Comparison of ENCODE assay signal across 7 cellular contexts in the genomic region with DNA sequence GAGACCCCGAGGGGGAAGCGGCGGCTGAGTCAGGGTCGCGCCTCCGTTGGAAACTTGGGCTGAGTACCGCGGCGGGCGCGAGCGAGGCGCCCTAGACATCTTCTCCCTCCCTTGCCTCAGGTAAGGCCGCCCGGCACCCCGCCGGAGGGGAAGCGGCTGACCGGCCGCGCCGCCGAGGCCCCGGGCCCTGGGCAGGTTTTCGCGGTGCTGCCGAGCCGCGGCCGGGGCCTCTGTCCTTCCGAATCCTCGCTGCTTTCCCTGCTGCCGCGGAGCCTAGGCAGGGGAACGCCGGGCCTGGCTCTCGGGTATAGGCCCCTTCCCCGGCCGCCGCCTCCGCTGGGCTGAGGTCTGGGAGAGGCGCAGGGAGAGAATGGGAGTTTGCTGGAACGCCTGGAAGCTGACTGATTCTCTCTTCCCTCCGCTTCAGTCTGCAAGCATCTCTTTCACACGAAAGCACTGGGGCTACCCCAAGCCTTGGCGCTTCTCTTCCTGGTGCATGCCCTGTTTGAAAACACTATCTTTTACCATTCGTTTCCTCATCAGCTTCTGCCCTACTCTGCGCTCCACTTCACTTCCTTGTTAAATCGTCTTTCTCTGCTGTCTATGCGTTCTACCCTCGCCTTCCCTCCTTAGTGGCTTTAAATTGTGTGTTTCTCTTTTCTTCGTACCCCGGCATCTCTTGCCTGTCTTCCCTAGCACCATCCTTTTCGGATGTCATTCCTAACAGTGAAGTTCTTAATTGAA. TPM values are rescaled to one million over a fixed set of nuclear protein-coding genes. Genes with fewer than 3 reads are reported as not detected.
DNase-seq lines count a peak whose midpoint lies in the region; ATAC-seq and TF ChIP-seq lines count a peak whose summit lies in the region.

No MANE protein-coding gene starts in this region.

- peaks cover 2% of the 10 kb centered on the region for H3K36me3 Mint-ChIP-seq in endodermal cell (ENCODE audit: low read depth)
- H3K36me3 Mint-ChIP-seq in stimulated activated naive CD8-positive, alpha-beta T cell treated with anti-CD3 and anti-CD28 coated beads, Interleukin-15, Interleukin-2, amounts not matched to agents 100 ng/mL and 50 ng/mL, for 24 hours (ENCODE audit: low read depth), result peaks cover 11% of the 10 kb centered on the region

- DNase-seq in GM10266 (ENCODE audit: extremely low spot score), result peak; percentile 57
- peak; percentile 61 for DNase-seq in NCI-H2171 treated with DMSO at 0.1 percent for 48 hours (lab: John Stamatoyannopoulos, UW)
- peak; percentile 41 to 50 for DNase-seq in activated CD4-positive, alpha-beta T cell treated with anti-CD3 and anti-CD28 coated beads, Interleukin-2, amount 50 U/mL, for 48 hours
- peak; percentile 80 for DNase-seq in endodermal cell
- DNase-seq in mesendoderm, result peak; percentile 70

- H3K4me3 ChIP-seq in endodermal cell (ENCODE audit: low read length) (peak overlapping the region; percentile 98), mesendoderm (ENCODE audit: low read length) (peak overlapping the region; percentile 74)

- no peak overlapping the region for H2BK15ac ChIP-seq in mesendoderm (replicated peaks; ENCODE audit: low read depth)

- no peak overlapping the region for H2BK120ac ChIP-seq in mesendoderm (ENCODE audit: low read depth, low read length)

- H3K4me2 ChIP-seq in mesendoderm (ENCODE audit: low read length), result peak overlapping the region; percentile 36

- H3K9me3 Mint-ChIP-seq in endodermal cell, result peaks cover 10% of the 10 kb centered on the region
- H3K9me3 Mint-ChIP-seq in stimulated activated naive CD8-positive, alpha-beta T cell treated with anti-CD3 and anti-CD28 coated beads, Interleukin-15, Interleukin-2, amounts not matched to agents 100 ng/mL and 50 ng/mL, for 24 hours, result peaks cover 3% of the 10 kb centered on the region

- H3K4ac ChIP-seq in mesendoderm (ENCODE audit: low read depth, low read length), result peak overlapping the region; percentile 73

- WGBS in endodermal cell (ENCODE audit: insufficient coverage in 1 of 2, insufficient read length in 1 of 2), 2 experiments, result 0 to 1% methylated on average over 14 to 54 of the region's 54 CpGs
- WGBS in mesendoderm (ENCODE audit: extremely low coverage, insufficient coverage, low lambda C conversion rate), result no CpG with 5 or more reads among the region's 54 CpGs

- peak overlapping the region; percentile 83 for H3K23ac ChIP-seq in mesendoderm (ENCODE audit: low read length)

- peak overlapping the region; percentile 99 for H3K18ac ChIP-seq in mesendoderm (ENCODE audit: low read length)

- H3K27ac ChIP-seq in endodermal cell (ENCODE audit: low read depth, low read length) (peak overlapping the region; percentile 58), mesendoderm (ENCODE audit: low read depth, low read length) (peak overlapping the region; percentile 91)

- H4K5ac ChIP-seq in mesendoderm (ENCODE audit: low read length), result no peak overlapping the region

- H2BK5ac ChIP-seq in mesendoderm (ENCODE audit: low read length), result no peak overlapping the region

- no peaks in the 10 kb centered on the region for H3K79me1 ChIP-seq in mesendoderm (ENCODE audit: low read length)

- no peaks in the 10 kb centered on the region for H3K27me3 ChIP-seq in endodermal cell (ENCODE audit: control insufficient read depth, insufficient read depth, low read length, poor library complexity, severe bottlenecking)
- H3K27me3 ChIP-seq in mesendoderm (ENCODE audit: insufficient read depth, low read length, poor library complexity), result no peaks in the 10 kb centered on the region

- peaks cover 18% of the 10 kb centered on the region for H3K4me1 Mint-ChIP-seq in endodermal cell
- peaks cover 46% of the 10 kb centered on the region for H3K4me1 Mint-ChIP-seq in stimulated activated naive CD8-positive, alpha-beta T cell treated with anti-CD3 and anti-CD28 coated beads, Interleukin-15, Interleukin-2, amounts not matched to agents 100 ng/mL and 50 ng/mL, for 24 hours (ENCODE audit: low read depth)

- no peaks in the 10 kb centered on the region for H3K4me1 ChIP-seq in endodermal cell (ENCODE audit: control insufficient read depth, insufficient read depth, low read length)
- H3K4me1 ChIP-seq in mesendoderm (ENCODE audit: control insufficient read depth, low read depth, low read length), result peaks cover 2% of the 10 kb centered on the region

- peak; percentile 1 for ATAC-seq in HG02571 (IDR thresholded peaks at IDR 0.05; ENCODE audit: unreplicated experiment)

- H3K56ac ChIP-seq in mesendoderm (ENCODE audit: low read length), result peak overlapping the region; percentile 92

- H3K9ac ChIP-seq in endodermal cell (ENCODE audit: extremely low read depth, low read length, poor library complexity, severe bottlenecking) (peak overlapping the region; percentile 73), mesendoderm (ENCODE audit: low read length) (peak overlapping the region; percentile 85)

- peaks cover 40% of the 10 kb centered on the region for H3K79me2 ChIP-seq in mesendoderm (ENCODE audit: control insufficient read depth, insufficient read depth, low read length)

- H2AK5ac ChIP-seq in mesendoderm (ENCODE audit: low read length), result no peak overlapping the region

- H3K27ac Mint-ChIP-seq in endodermal cell, result peak overlapping the region; percentile 100
- peak overlapping the region; percentile 100 for H3K27ac Mint-ChIP-seq in stimulated activated naive CD8-positive, alpha-beta T cell treated with anti-CD3 and anti-CD28 coated beads, Interleukin-15, Interleukin-2, amounts not matched to agents 100 ng/mL and 50 ng/mL, for 24 hours

- H3K27me3 Mint-ChIP-seq in endodermal cell (ENCODE audit: insufficient read depth), result no peaks in the 10 kb centered on the region
- H3K27me3 Mint-ChIP-seq in stimulated activated naive CD8-positive, alpha-beta T cell treated with anti-CD3 and anti-CD28 coated beads, Interleukin-15, Interleukin-2, amounts not matched to agents 100 ng/mL and 50 ng/mL, for 24 hours, result no peaks in the 10 kb centered on the region

- no peak overlapping the region for H4K8ac ChIP-seq in mesendoderm (ENCODE audit: low read depth, low read length)

- no peaks in the 10 kb centered on the region for H3K36me3 ChIP-seq in endodermal cell (ENCODE audit: control insufficient read depth, insufficient read depth, low read length)
- H3K36me3 ChIP-seq in mesendoderm (ENCODE audit: control insufficient read depth, insufficient read depth, low read length), result no peaks in the 10 kb centered on the region

- peak overlapping the region; percentile 87 for H3K4me3 Mint-ChIP-seq in endodermal cell
- H3K4me3 Mint-ChIP-seq in stimulated activated naive CD8-positive, alpha-beta T cell treated with anti-CD3 and anti-CD28 coated beads, Interleukin-15, Interleukin-2, amounts not matched to agents 100 ng/mL and 50 ng/mL, for 24 hours, result peak overlapping the region; percentile 98

- H3K9me3 ChIP-seq in endodermal cell (ENCODE audit: control insufficient read depth, low read length), result no peaks in the 10 kb centered on the region

- TF ChIP-seq CTCF in GM10266 (IDR thresholded peaks at IDR 0.05; ENCODE audit: control insufficient read depth, insufficient read depth, low read depth, missing control alignments) (no peak), endodermal cell (conservative IDR thresholded peaks at IDR 0.05) (no peak)

RNA-seq across cellular contexts. Expression of gene PPM1B, which starts 0.7 kb away (rescaled TPM):
- 10 to 100 TPM; 54.9 to 70.5 TPM for total RNA-seq in endodermal cell
- 43.9 TPM for polyA plus RNA-seq in endodermal cell (2013, experiment 1 of 2)
- 39.6 TPM for polyA plus RNA-seq in endodermal cell (2013, experiment 2 of 2)
- polyA plus RNA-seq in mesendoderm (2013, experiment 1 of 2), result 39.7 TPM
- polyA plus RNA-seq in mesendoderm (2013, experiment 2 of 2), result 42.3 TPM

Comparison
In these comparisons a context has a peak if more than half of its experiments do, and no peak if none do; other contexts are left out.
1. Peak in every context shown above with its lines: DNase-seq, ATAC-seq, H3K4me3 ChIP-seq and H3K27ac ChIP-seq.